20 cellular contexts compared by ENCODE assay signal in genomic region chr21:42169758-42170157, GRCh38. TPM values are rescaled to one million over a fixed set of nuclear protein-coding genes. Genes with fewer than 3 reads are reported as not detected.
DNase-seq lines count a peak whose midpoint lies in the region; ATAC-seq and TF ChIP-seq lines count a peak whose summit lies in the region.
"Had no signal": no experiment of that assay in that cellular context is flagged by ENCODE, and none has a peak within 500 bp of the region (broad histone marks: within the 10 kb centered on the region; RNA-seq: fewer than 3 reads in every experiment).

No MANE protein-coding gene starts in this region.

- in situ Hi-C loops in KBM-7 (cut with MboI; ENCODE audit: low pct_unique_long_range_greater_than_20kb, low sequenced_read_pairs): loop anchor here (25.0 kb wide), 1 partner anchor 268 kb away; no protein-coding TSS in a partner anchor

- H3K4me1 ChIP-seq in foreskin keratinocyte: peaks cover 24% of the 10 kb centered on the region
- H3K4me1 ChIP-seq: HAP-1 had no signal

- peak; percentile 55 for DNase-seq in HT-29 (ENCODE audit: low spot score)
- DNase-seq in caudate nucleus (lab: John Stamatoyannopoulos, UW): no peak
- DNase-seq in foreskin keratinocyte: no peak
- DNase-seq in KBM-7: no peak
- no peak for DNase-seq in NCI-H82 (lab: John Stamatoyannopoulos, UW)
- DNase-seq in T-helper 17 cell: no peak
- DNase-seq: CD8-positive, alpha-beta memory T cell; DMS79 treated with DMSO at 0.1 percent for 48 hours; NCI-H1436; NCI-H2029; NCI-H2171 treated with DMSO at 0.1 percent for 48 hours; NCI-H446 treated with DMSO at 0.1 percent for 48 hours; NCI-H748 treated with DMSO at 0.1 percent for 48 hours; SHP77 treated with DMSO at 0.1 percent for 48 hours had no signal

- H3K27ac ChIP-seq in caudate nucleus (ENCODE audit: low read depth, low read length) (peak overlapping the region; percentile 95), foreskin keratinocyte (peak overlapping the region; percentile 93)
- H3K27ac ChIP-seq: A549; BLaER1 treated with 17β-estradiol and CSF1 and Interleukin-3, amounts not matched to agents 10 nM and 100 nM; HL-60 had no signal

- no peaks in the 10 kb centered on the region for H3K27me3 ChIP-seq in foreskin keratinocyte
- H3K27me3 ChIP-seq: BLaER1 treated with 17β-estradiol and CSF1 and Interleukin-3, amounts not matched to agents 10 nM and 100 nM had no signal

- no peaks in the 10 kb centered on the region for H3K27me3 Mint-ChIP-seq in stimulated activated memory B cell treated with anti-CD40 and anti-IgM and Interleukin-4, amounts not matched to agents 10 μg/mL and 1 μg/mL and 100 μg/mL, for 72 hours
- no peaks in the 10 kb centered on the region for H3K27me3 Mint-ChIP-seq in T-helper 17 cell
- H3K27me3 Mint-ChIP-seq: CD8-positive, alpha-beta memory T cell had no signal

- peak overlapping the region; percentile 2 for H3K27ac Mint-ChIP-seq in stimulated activated memory B cell treated with anti-CD40 and anti-IgM and Interleukin-4, amounts not matched to agents 10 μg/mL and 1 μg/mL and 100 μg/mL, for 72 hours
- no peak overlapping the region for H3K27ac Mint-ChIP-seq in T-helper 17 cell
- H3K27ac Mint-ChIP-seq: CD8-positive, alpha-beta memory T cell had no signal

- H3K4me3 Mint-ChIP-seq in stimulated activated memory B cell treated with anti-CD40 and anti-IgM and Interleukin-4, amounts not matched to agents 10 μg/mL and 1 μg/mL and 100 μg/mL, for 72 hours: no peak overlapping the region
- no peak overlapping the region for H3K4me3 Mint-ChIP-seq in T-helper 17 cell
- H3K4me3 Mint-ChIP-seq: CD8-positive, alpha-beta memory T cell had no signal

- H3K9me3 Mint-ChIP-seq in stimulated activated memory B cell treated with anti-CD40 and anti-IgM and Interleukin-4, amounts not matched to agents 10 μg/mL and 1 μg/mL and 100 μg/mL, for 72 hours: no peaks in the 10 kb centered on the region
- H3K9me3 Mint-ChIP-seq: CD8-positive, alpha-beta memory T cell had no signal

- no peak for TF ChIP-seq CTCF in foreskin keratinocyte (conservative IDR thresholded peaks at IDR 0.05)

- H3K36me3 Mint-ChIP-seq in stimulated activated memory B cell treated with anti-CD40 and anti-IgM and Interleukin-4, amounts not matched to agents 10 μg/mL and 1 μg/mL and 100 μg/mL, for 72 hours: no peaks in the 10 kb centered on the region
- H3K36me3 Mint-ChIP-seq in T-helper 17 cell (ENCODE audit: low read depth): no peaks in the 10 kb centered on the region
- H3K36me3 Mint-ChIP-seq: CD8-positive, alpha-beta memory T cell had no signal

- no peaks in the 10 kb centered on the region for H3K9me3 ChIP-seq in T-helper 17 cell (ENCODE audit: control insufficient read depth, low read length, poor library complexity, severe bottlenecking)
- H3K9me3 ChIP-seq: A549, HAP-1 had no signal

- peaks cover 6% of the 10 kb centered on the region for H3K4me1 Mint-ChIP-seq in stimulated activated memory B cell treated with anti-CD40 and anti-IgM and Interleukin-4, amounts not matched to agents 10 μg/mL and 1 μg/mL and 100 μg/mL, for 72 hours
- peaks cover 3% of the 10 kb centered on the region for H3K4me1 Mint-ChIP-seq in T-helper 17 cell

- ATAC-seq in foreskin keratinocyte: no peak
- ATAC-seq in stimulated activated memory B cell treated with anti-CD40 and anti-IgM and Interleukin-4, amounts not matched to agents 10 μg/mL and 1 μg/mL and 100 μg/mL, for 72 hours: no peak
- ATAC-seq in GM18520 (IDR thresholded peaks at IDR 0.05; ENCODE audit: unreplicated experiment): no peak
- ATAC-seq in T-helper 17 cell: no peak
- ATAC-seq: A549 had no signal

RNA-seq across cellular contexts. Expression of gene ABCG1, which starts 49.2 kb away (rescaled TPM):
- 2.6 and 5.7 TPM in 2 replicates for total RNA-seq in HT-29 (2014; rRNA removed; shearing (Covaris generic))
- total RNA-seq in foreskin keratinocyte (2.3 and 4.4 TPM in 2 replicates), T-helper 17 cell (10 to 100 TPM; 43.4 to 75.0 TPM)
- polyA plus RNA-seq in foreskin keratinocyte: 1.5 and 2.5 TPM in 2 replicates
